ENCODE assay signal across 8 cellular contexts in genomic region chr4:73258668-73259551, GRCh38. TPM values are rescaled to one million over a fixed set of nuclear protein-coding genes. Genes with fewer than 3 reads are reported as not detected.
DNase-seq lines count a peak whose midpoint lies in the region; ATAC-seq and TF ChIP-seq lines count a peak whose summit lies in the region.

TSS of gene ANKRD17 (minus strand) at chr4:73258798. CDS start at chr4:73258668, 130 bp downstream.

- peaks cover 20 to 39% of the 10 kb centered on the region in 2 experiments for H3K79me1 ChIP-seq in IMR-90 (ENCODE audit: low read depth in 1 of 2, low read length in 2 of 2)

- dilution Hi-C loops in IMR-90 (cut with HindIII; ENCODE audit: low sequenced_read_pairs, unreplicated experiment) = no loop called here

- no peaks in the 10 kb centered on the region for H3K9me1 ChIP-seq in IMR-90 (ENCODE audit: insufficient read depth, low read length)

- H3K9me3 ChIP-seq in IMR-90 (ENCODE audit: control insufficient read depth, insufficient read depth, low read length) = no peaks in the 10 kb centered on the region

- no peaks in the 10 kb centered on the region for H3K36me3 ChIP-seq in IMR-90 (ENCODE audit: control insufficient read depth, insufficient read depth, low read length)

- no peaks in the 10 kb centered on the region for H3K27me3 ChIP-seq in IMR-90 (ENCODE audit: control insufficient read depth, insufficient read depth, low read length)

- H4K91ac ChIP-seq in IMR-90 (ENCODE audit: insufficient read depth, low read depth, low read length) = peak within 1 kb of the TSS; percentile 81

- peak within 1 kb of the TSS; percentile 91 to 99 for H4K8ac ChIP-seq in IMR-90 (ENCODE audit: low read depth in 2 of 2, low read length in 2 of 2)

- H2BK120ac ChIP-seq in IMR-90 (ENCODE audit: low read depth, low read length) = peak within 1 kb of the TSS; percentile 74

- CTCF ChIA-PET in IMR-90 (lab: Yijun Ruan, JAX) = interaction anchor here (0.6 to 1.0 kb wide), 2 partner anchors 40 to 197 kb away, joined by 3 read pairs; no protein-coding TSS in a partner anchor

- H3K56ac ChIP-seq in IMR-90 (ENCODE audit: extremely low read depth, insufficient read depth, low read length) = peak within 1 kb of the TSS; percentile 95

- WGBS in IMR-90 (ENCODE audit: extremely low coverage in 2 of 2, insufficient read length in 1 of 2), 2 experiments = no CpG with 5 or more reads among the region's 79 CpGs

- H2BK5ac ChIP-seq in IMR-90 (ENCODE audit: low read depth, low read length, poor library complexity, severe bottlenecking) = peak within 1 kb of the TSS; percentile 91

- H4K5ac ChIP-seq in IMR-90 (ENCODE audit: low read depth, low read length) = peak within 1 kb of the TSS; percentile 94

- POLR2A ChIA-PET in IMR-90 (lab: Charles Lee; ENCODE audit: unreplicated experiment) = interaction anchor here (0.6 to 1.0 kb wide), 4 partner anchors 21 to 394 kb away, joined by 3 to 6 read pairs (median 4); no protein-coding TSS in a partner anchor

- peak within 1 kb of the TSS; percentile 95 for H2AFZ ChIP-seq in IMR-90 (replicated peaks; ENCODE audit: low read length, poor library complexity)

- peak within 1 kb of the TSS; percentile 96 for H3K4ac ChIP-seq in IMR-90 (ENCODE audit: low read depth, low read length)

- peak within 1 kb of the TSS; percentile 83 for H2AK5ac ChIP-seq in IMR-90 (ENCODE audit: low read depth, low read length)

- no peak within 1 kb of the TSS for H2BK20ac ChIP-seq in IMR-90 (ENCODE audit: low read depth, low read length)

- 0 out of 2 replicates have a peak, but pooled peaks have one; percentile 25 for TF ChIP-seq RAD21 in IMR-90 (IDR thresholded peaks at IDR 0.05; ENCODE audit: low read length)

- DNase-seq in DMS114 treated with DMSO at 0.1 percent for 48 hours (lab: John Stamatoyannopoulos, UW; ENCODE audit: unreplicated experiment) = peak; percentile 68
- peak; percentile 91 for DNase-seq in IMR-90
- peak; percentile 94 for DNase-seq in OCI-M1 (lab: John Stamatoyannopoulos, UW)
- peak; percentile 83 for DNase-seq in activated T-cell treated with anti-CD3 and anti-CD28 coated beads for 4 hours
- peak; percentile 60 for DNase-seq in epithelial cell of prostate (ENCODE audit: low read depth, low spot score)
- peak; percentile 94 for DNase-seq in mucosa of gallbladder (ENCODE audit: low spot score)
- DNase-seq in stimulated activated CD8-positive, alpha-beta memory T cell treated with anti-CD3 and anti-CD28 coated beads, Interleukin-4, amount 100 ng/mL, for 4 hours (ENCODE audit: low read depth in 2 of 2, low spot score in 1 of 2) = peak; percentile 77 to 85

- peak within 1 kb of the TSS; percentile 98 for H3K14ac ChIP-seq in IMR-90 (replicated peaks; ENCODE audit: low read depth, low read length)

- peak within 1 kb of the TSS; percentile 99 for H3K4me2 ChIP-seq in IMR-90 (ENCODE audit: low read depth, low read length)

- H2AK9ac ChIP-seq in IMR-90 (replicated peaks; ENCODE audit: low read depth, low read length, poor library complexity) = peak within 1 kb of the TSS; percentile 94

- H3K18ac ChIP-seq in IMR-90 (ENCODE audit: low read depth, low read length) = peak within 1 kb of the TSS; percentile 87

- intact Hi-C loops in IMR-90 (cut with micrococcal nuclease) = loop anchor here (1.0 to 5.0 kb wide), 8 partner anchors 37 to 557 kb away; no protein-coding TSS in a partner anchor

- H3K4me1 ChIP-seq in IMR-90 (ENCODE audit: control insufficient read depth, insufficient read depth, low read length) = no peaks in the 10 kb centered on the region

- peak within 1 kb of the TSS; percentile 99 for H3K9ac ChIP-seq in IMR-90 (ENCODE audit: low read depth, low read length)

- TF ChIP-seq CTCF in IMR-90 (conservative IDR thresholded peaks at IDR 0.05; ENCODE audit: low read depth, low read length) = 0 out of 2 replicates have a peak, but pooled peaks have one; percentile 1

- H3K23ac ChIP-seq in IMR-90 (ENCODE audit: low read depth, low read length) = peak within 1 kb of the TSS; percentile 98

- H3K27ac ChIP-seq in IMR-90 (ENCODE audit: insufficient read depth, low read length) (peak within 1 kb of the TSS; percentile 96), epithelial cell of prostate (peak within 1 kb of the TSS; percentile 95)

- peaks cover 32% of the 10 kb centered on the region for H4K20me1 ChIP-seq in IMR-90 (ENCODE audit: insufficient read depth, low read length)

- H3K4me3 ChIP-seq in IMR-90 (ENCODE audit: insufficient read depth, low read depth, low read length) = peak within 1 kb of the TSS; percentile 83

- in situ Hi-C loops in IMR-90 (cut with MboI; ENCODE audit: low sequenced_read_pairs) = loop anchor here (10.0 kb wide), 1 partner anchor 114 kb away; no protein-coding TSS in a partner anchor

- no TSS peak for BruUV-seq in IMR-90 (replicated peaks; lab: Mats Ljungman, UMichigan)

- ATAC-seq in GM21528 (IDR thresholded peaks at IDR 0.05; ENCODE audit: low FRiP score, unreplicated experiment) (peak; percentile 74), IMR-90 (ENCODE audit: low read depth) (peak; percentile 81)

- peak within 1 kb of the TSS; percentile 91; the same call in 2 of the 3 replicates for H2BK15ac ChIP-seq in IMR-90 (ENCODE audit: low read depth, low read length)

- TF ChIP-seq POLR2A in IMR-90 (IDR thresholded peaks at IDR 0.05; ENCODE audit: low read depth, low read length) = peak; percentile 93

TF ChIP-seq in IMR-90, 13 proteins besides CTCF, POLR2A, EP300 and RAD21:
- peak; percentile 84 for TF ChIP-seq MAZ (IDR thresholded peaks at IDR 0.05; ENCODE audit: borderline replicate concordance, low read depth, low read length)
- no peak for TF ChIP-seq USF2 (IDR thresholded peaks at IDR 0.05; ENCODE audit: low read depth, low read length)
- TF ChIP-seq MAFK (IDR thresholded peaks at IDR 0.05; ENCODE audit: low read depth, low read length) = no peak
- peak; percentile 80; the same call in 1 of the 2 replicates for TF ChIP-seq MXI1 (IDR thresholded peaks at IDR 0.05; ENCODE audit: borderline replicate concordance, low read depth, low read length)
- peak; percentile 25; the same call in 1 of the 2 replicates for TF ChIP-seq BHLHE40 (IDR thresholded peaks at IDR 0.05; ENCODE audit: low read depth, low read length)

RNA-seq across cellular contexts. Expression of gene ANKRD17, which starts in this region (rescaled TPM):
- total RNA-seq in IMR-90 (2012; rRNA removed) (75.3 and 77.2 TPM in 2 replicates), mucosa of gallbladder (60.8 TPM)
- 28.5 and 30.5 TPM in 2 replicates for polyA plus RNA-seq in IMR-90 (2012; rRNA removed)
- 6.8 and 8.8 TPM in 2 replicates for polyA plus RNA-seq in IMR-90 (2012; cell fraction: cytosol; rRNA removed)
- 13.9 and 48.1 TPM in 2 replicates for polyA plus RNA-seq in IMR-90 (2012; cell fraction: nucleus; rRNA removed; ENCODE audit: low replicate concordance)

Comparison
In these comparisons a context has a peak if more than half of its experiments do, and no peak if none do; other contexts are left out.
1. Peak in every context shown above with its lines: DNase-seq, ATAC-seq, H3K4me3 ChIP-seq and H3K27ac ChIP-seq.